17 cellular contexts compared by ENCODE assay signal in genomic region chr7:141946874-141947273, GRCh38. TPM values are rescaled to one million over a fixed set of nuclear protein-coding genes. Genes with fewer than 3 reads are reported as not detected.
"Had no signal": no experiment of that assay in that cellular context is flagged by ENCODE, and none has a peak within 500 bp of the region (broad histone marks: within the 10 kb centered on the region; RNA-seq: fewer than 3 reads in every experiment).

TSS of gene CLEC5A (minus strand) at chr7:141946974. CDS start at chr7:141946292, 682 bp downstream.

- H3K9me3 ChIP-seq: body of pancreas, sigmoid colon, thyroid gland, uterus had no signal

- H3K27me3 ChIP-seq: body of pancreas, esophagus squamous epithelium, sigmoid colon, thyroid gland, uterus had no signal

- H3K27ac Mint-ChIP-seq: activated CD4-positive, alpha-beta memory T cell treated with anti-CD3 and anti-CD28 coated beads, Interleukin-2, amount 10 ng/mL, durations not matched to agents 7 days and 5 days; activated CD4-positive, alpha-beta T cell treated with anti-CD3 and anti-CD28 coated beads for 36 hours; activated CD8-positive, alpha-beta memory T cell treated with anti-CD3 and anti-CD28 coated beads, Interleukin-2, amount 10 ng/mL, durations not matched to agents 7 days and 5 days; activated T-helper 17 cell treated with anti-CD3 and anti-CD28 coated beads, Interleukin-2, amount 50 U/mL, for 72 hours; nephron had no signal

- H3K4me3 Mint-ChIP-seq: activated CD4-positive, alpha-beta memory T cell treated with anti-CD3 and anti-CD28 coated beads, Interleukin-2, amount 10 ng/mL, durations not matched to agents 7 days and 5 days; activated CD4-positive, alpha-beta T cell treated with anti-CD3 and anti-CD28 coated beads for 36 hours; activated CD8-positive, alpha-beta memory T cell treated with anti-CD3 and anti-CD28 coated beads, Interleukin-2, amount 10 ng/mL, durations not matched to agents 7 days and 5 days; activated T-helper 17 cell treated with anti-CD3 and anti-CD28 coated beads, Interleukin-2, amount 50 U/mL, for 72 hours; nephron had no signal

- H3K4me1 Mint-ChIP-seq: activated CD4-positive, alpha-beta memory T cell treated with anti-CD3 and anti-CD28 coated beads, Interleukin-2, amount 10 ng/mL, durations not matched to agents 7 days and 5 days; activated CD8-positive, alpha-beta memory T cell treated with anti-CD3 and anti-CD28 coated beads, Interleukin-2, amount 10 ng/mL, durations not matched to agents 7 days and 5 days; activated T-helper 17 cell treated with anti-CD3 and anti-CD28 coated beads, Interleukin-2, amount 50 U/mL, for 72 hours; nephron had no signal

- H3K27me3 Mint-ChIP-seq: activated CD4-positive, alpha-beta memory T cell treated with anti-CD3 and anti-CD28 coated beads, Interleukin-2, amount 10 ng/mL, durations not matched to agents 7 days and 5 days; activated CD8-positive, alpha-beta memory T cell treated with anti-CD3 and anti-CD28 coated beads, Interleukin-2, amount 10 ng/mL, durations not matched to agents 7 days and 5 days had no signal

- H3K36me3 ChIP-seq: esophagus squamous epithelium, sigmoid colon, thyroid gland, uterus had no signal

- DNase-seq: activated CD4-positive, alpha-beta memory T cell treated with anti-CD3 and anti-CD28 coated beads, Interleukin-2, amount 10 ng/mL, durations not matched to agents 7 days and 5 days; activated CD4-positive, alpha-beta T cell treated with anti-CD3 and anti-CD28 coated beads for 36 hours; activated CD8-positive, alpha-beta memory T cell treated with anti-CD3 and anti-CD28 coated beads, Interleukin-2, amount 10 ng/mL, durations not matched to agents 7 days and 5 days; activated naive CD4-positive, alpha-beta T cell treated with Interleukin-2 at 50 U/mL for 16 hours; body of pancreas; caudate nucleus; esophagus squamous epithelium; nucleus accumbens; sigmoid colon; stimulated activated naive CD4-positive, alpha-beta T cell; SW 1271; thyroid gland; uterus had no signal

- H3K27ac ChIP-seq: body of pancreas, esophagus squamous epithelium, sigmoid colon, thyroid gland, uterus had no signal

- H3K36me3 Mint-ChIP-seq: activated CD8-positive, alpha-beta memory T cell treated with anti-CD3 and anti-CD28 coated beads, Interleukin-2, amount 10 ng/mL, durations not matched to agents 7 days and 5 days had no signal

- H3K9me3 Mint-ChIP-seq: activated CD4-positive, alpha-beta memory T cell treated with anti-CD3 and anti-CD28 coated beads, Interleukin-2, amount 10 ng/mL, durations not matched to agents 7 days and 5 days; activated T-helper 17 cell treated with anti-CD3 and anti-CD28 coated beads, Interleukin-2, amount 50 U/mL, for 72 hours; nephron had no signal

- ATAC-seq: activated CD4-positive, alpha-beta T cell treated with anti-CD3 and anti-CD28 coated beads for 36 hours; activated CD8-positive, alpha-beta memory T cell treated with anti-CD3 and anti-CD28 coated beads, Interleukin-2, amount 10 ng/mL, durations not matched to agents 7 days and 5 days; activated T-helper 17 cell treated with anti-CD3 and anti-CD28 coated beads, Interleukin-2, amount 50 U/mL, for 72 hours; body of pancreas had no signal

- H3K4me3 ChIP-seq: body of pancreas, esophagus squamous epithelium, sigmoid colon, thyroid gland, uterus had no signal

- H3K4me1 ChIP-seq: body of pancreas, esophagus squamous epithelium, sigmoid colon, thyroid gland, uterus had no signal

RNA-seq across cellular contexts. Expression of gene CLEC5A, which starts in this region (rescaled TPM):
- total RNA-seq: activated CD4-positive, alpha-beta memory T cell treated with anti-CD3 and anti-CD28 coated beads, Interleukin-2, amount 10 ng/mL, durations not matched to agents 7 days and 5 days; activated CD4-positive, alpha-beta T cell treated with anti-CD3 and anti-CD28 coated beads for 36 hours; activated CD8-positive, alpha-beta memory T cell treated with anti-CD3 and anti-CD28 coated beads, Interleukin-2, amount 10 ng/mL, durations not matched to agents 7 days and 5 days; activated T-helper 17 cell treated with anti-CD3 and anti-CD28 coated beads, Interleukin-2, amount 50 U/mL, for 72 hours; glomerular endothelial cell; T-helper 2 cell treated with Interferon-gamma antibody and Interleukin-4, amounts not matched to agents 100 ng/mL and 5 ng/mL, for 36 hours had no signal
